In the genomic region with DNA sequence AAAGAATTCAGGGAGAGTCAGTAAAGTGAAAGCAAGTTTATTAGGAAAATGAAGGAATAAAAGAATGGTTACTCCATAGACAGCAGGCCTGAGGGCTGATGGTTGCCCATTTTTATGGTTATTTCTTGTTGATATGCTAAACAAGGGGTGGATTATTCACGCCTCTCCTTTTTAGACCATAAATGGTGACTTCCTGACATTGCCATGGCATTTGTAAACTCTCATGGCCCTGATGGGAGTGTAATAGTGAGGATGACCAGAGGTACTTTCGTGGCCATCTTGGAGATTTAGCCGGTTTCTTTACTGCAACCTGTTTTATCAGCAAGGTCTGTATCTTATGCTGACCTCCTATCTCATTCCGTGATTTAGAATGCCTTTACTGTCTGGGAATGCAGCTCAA, we compare ENCODE assay signal across 19 cellular contexts.
"Had no signal": no experiment of that assay in that cellular context is flagged by ENCODE, and none has a peak within 500 bp of the region (broad histone marks: within the 10 kb centered on the region; RNA-seq: fewer than 3 reads in every experiment).

No MANE protein-coding gene starts in this region.

- H3K9me3 Mint-ChIP-seq: nephron progenitor cell; stimulated activated effector memory CD8-positive, alpha-beta T cell treated with anti-CD3 and anti-CD28 coated beads, Interleukin-12 subunit alpha, Interleukin-12 subunit beta, amount 100 ng/mL, for 72 hours; type B pancreatic cell had no signal

- H3K27ac ChIP-seq: colonic mucosa, hepatocyte, neutrophil, psoas muscle, right lobe of liver, suprapubic skin, thyroid gland had no signal

- H3K79me2 ChIP-seq: hepatocyte had no signal

- H3K36me3 Mint-ChIP-seq: naive thymus-derived CD4-positive, alpha-beta T cell; stimulated activated effector memory CD8-positive, alpha-beta T cell treated with anti-CD3 and anti-CD28 coated beads, Interleukin-12 subunit alpha, Interleukin-12 subunit beta, amount 100 ng/mL, for 72 hours; type B pancreatic cell had no signal

- H3K4me3 Mint-ChIP-seq: naive thymus-derived CD4-positive, alpha-beta T cell; nephron progenitor cell; stimulated activated effector memory CD8-positive, alpha-beta T cell treated with anti-CD3 and anti-CD28 coated beads, Interleukin-12 subunit alpha, Interleukin-12 subunit beta, amount 100 ng/mL, for 72 hours; type B pancreatic cell had no signal

- H3K27ac Mint-ChIP-seq: naive thymus-derived CD4-positive, alpha-beta T cell; nephron progenitor cell; stimulated activated effector memory CD8-positive, alpha-beta T cell treated with anti-CD3 and anti-CD28 coated beads, Interleukin-12 subunit alpha, Interleukin-12 subunit beta, amount 100 ng/mL, for 72 hours; type B pancreatic cell had no signal

- H3K9me3 ChIP-seq: colonic mucosa, neutrophil, psoas muscle, right lobe of liver, suprapubic skin, thyroid gland had no signal

- H3K4me2 ChIP-seq: hepatocyte had no signal

- H3K4me1 Mint-ChIP-seq: naive thymus-derived CD4-positive, alpha-beta T cell; nephron progenitor cell; stimulated activated effector memory CD8-positive, alpha-beta T cell treated with anti-CD3 and anti-CD28 coated beads, Interleukin-12 subunit alpha, Interleukin-12 subunit beta, amount 100 ng/mL, for 72 hours had no signal

- DNase-seq: colonic mucosa; dermis blood vessel endothelial cell; foreskin melanocyte; head of caudate nucleus; kidney; naive thymus-derived CD4-positive, alpha-beta T cell; nephron progenitor cell; psoas muscle; retina; right lobe of liver; stimulated activated CD4-positive, alpha-beta T cell treated with anti-CD3 and anti-CD28 coated beads, Interleukin-4, amount 100 ng/mL, for 1 hour; stimulated activated CD8-positive, alpha-beta memory T cell treated with anti-CD3 and anti-CD28 coated beads, Interleukin-4, amount 100 ng/mL, for 48 hours; stimulated activated naive CD8-positive, alpha-beta T cell treated with anti-CD3 and anti-CD28 coated beads, Interleukin-15, Interleukin-2, amounts not matched to agents 100 U/mL and 50 U/mL, for 24 hours; thyroid gland had no signal

- H3K4me3 ChIP-seq: colonic mucosa, hepatocyte, psoas muscle, right lobe of liver, suprapubic skin, thyroid gland had no signal

- H3K36me3 ChIP-seq: colonic mucosa, neutrophil, right lobe of liver, suprapubic skin, thyroid gland had no signal

- H2AFZ ChIP-seq: hepatocyte had no signal

- H3K27me3 ChIP-seq: colonic mucosa, hepatocyte, neutrophil, right lobe of liver, suprapubic skin, thyroid gland had no signal

- H3K4me1 ChIP-seq: colonic mucosa, psoas muscle, right lobe of liver, suprapubic skin, thyroid gland had no signal

- ATAC-seq: naive thymus-derived CD4-positive, alpha-beta T cell; psoas muscle; right lobe of liver; stimulated activated effector memory CD8-positive, alpha-beta T cell treated with anti-CD3 and anti-CD28 coated beads, Interleukin-12 subunit alpha, Interleukin-12 subunit beta, amount 100 ng/mL, for 72 hours; stimulated activated naive CD8-positive, alpha-beta T cell treated with anti-CD3 and anti-CD28 coated beads, Interleukin-15, Interleukin-2, amounts not matched to agents 100 U/mL and 50 U/mL, for 24 hours had no signal
